In the genomic region with DNA sequence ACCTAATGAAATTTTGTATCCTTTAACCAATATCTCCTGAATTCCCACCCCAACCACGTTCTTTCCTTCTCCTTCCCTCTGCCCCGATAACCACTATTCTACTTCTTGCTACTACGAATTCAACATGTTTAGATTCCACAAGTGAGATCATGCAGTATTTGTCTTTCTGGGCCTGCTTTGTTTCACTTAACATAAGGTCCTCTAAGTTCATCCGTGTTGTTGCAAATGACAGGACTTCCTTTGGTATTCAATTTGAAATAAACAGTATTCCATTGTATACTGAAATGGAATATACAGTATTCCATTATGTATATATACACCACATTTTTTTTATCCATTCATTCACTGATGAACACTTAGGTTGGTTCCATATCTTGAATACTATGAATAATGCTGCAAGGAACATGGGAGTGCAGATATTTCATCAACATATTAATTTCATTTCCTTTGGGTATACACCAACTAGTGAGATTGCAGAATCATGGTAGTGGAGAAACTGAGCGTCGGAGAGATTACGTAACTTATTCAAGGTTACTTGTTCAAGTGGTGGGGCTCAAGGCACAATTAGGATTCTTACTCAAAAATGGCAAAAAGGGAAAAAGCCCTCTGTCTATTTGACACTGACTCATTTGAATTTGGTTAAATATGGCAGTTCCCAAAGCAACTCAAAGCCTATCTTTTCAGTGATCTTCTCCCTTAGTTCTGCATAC, we compare ENCODE assay signal across 1 cellular context.
TF ChIP-seq lines count a peak whose summit lies in the region.

No MANE protein-coding gene starts in this region.

TF ChIP-seq in GM23338, 12 proteins besides CTCF, POLR2A, EP300 and RAD21 (continued from another document):
- TF ChIP-seq, protein P1, sequence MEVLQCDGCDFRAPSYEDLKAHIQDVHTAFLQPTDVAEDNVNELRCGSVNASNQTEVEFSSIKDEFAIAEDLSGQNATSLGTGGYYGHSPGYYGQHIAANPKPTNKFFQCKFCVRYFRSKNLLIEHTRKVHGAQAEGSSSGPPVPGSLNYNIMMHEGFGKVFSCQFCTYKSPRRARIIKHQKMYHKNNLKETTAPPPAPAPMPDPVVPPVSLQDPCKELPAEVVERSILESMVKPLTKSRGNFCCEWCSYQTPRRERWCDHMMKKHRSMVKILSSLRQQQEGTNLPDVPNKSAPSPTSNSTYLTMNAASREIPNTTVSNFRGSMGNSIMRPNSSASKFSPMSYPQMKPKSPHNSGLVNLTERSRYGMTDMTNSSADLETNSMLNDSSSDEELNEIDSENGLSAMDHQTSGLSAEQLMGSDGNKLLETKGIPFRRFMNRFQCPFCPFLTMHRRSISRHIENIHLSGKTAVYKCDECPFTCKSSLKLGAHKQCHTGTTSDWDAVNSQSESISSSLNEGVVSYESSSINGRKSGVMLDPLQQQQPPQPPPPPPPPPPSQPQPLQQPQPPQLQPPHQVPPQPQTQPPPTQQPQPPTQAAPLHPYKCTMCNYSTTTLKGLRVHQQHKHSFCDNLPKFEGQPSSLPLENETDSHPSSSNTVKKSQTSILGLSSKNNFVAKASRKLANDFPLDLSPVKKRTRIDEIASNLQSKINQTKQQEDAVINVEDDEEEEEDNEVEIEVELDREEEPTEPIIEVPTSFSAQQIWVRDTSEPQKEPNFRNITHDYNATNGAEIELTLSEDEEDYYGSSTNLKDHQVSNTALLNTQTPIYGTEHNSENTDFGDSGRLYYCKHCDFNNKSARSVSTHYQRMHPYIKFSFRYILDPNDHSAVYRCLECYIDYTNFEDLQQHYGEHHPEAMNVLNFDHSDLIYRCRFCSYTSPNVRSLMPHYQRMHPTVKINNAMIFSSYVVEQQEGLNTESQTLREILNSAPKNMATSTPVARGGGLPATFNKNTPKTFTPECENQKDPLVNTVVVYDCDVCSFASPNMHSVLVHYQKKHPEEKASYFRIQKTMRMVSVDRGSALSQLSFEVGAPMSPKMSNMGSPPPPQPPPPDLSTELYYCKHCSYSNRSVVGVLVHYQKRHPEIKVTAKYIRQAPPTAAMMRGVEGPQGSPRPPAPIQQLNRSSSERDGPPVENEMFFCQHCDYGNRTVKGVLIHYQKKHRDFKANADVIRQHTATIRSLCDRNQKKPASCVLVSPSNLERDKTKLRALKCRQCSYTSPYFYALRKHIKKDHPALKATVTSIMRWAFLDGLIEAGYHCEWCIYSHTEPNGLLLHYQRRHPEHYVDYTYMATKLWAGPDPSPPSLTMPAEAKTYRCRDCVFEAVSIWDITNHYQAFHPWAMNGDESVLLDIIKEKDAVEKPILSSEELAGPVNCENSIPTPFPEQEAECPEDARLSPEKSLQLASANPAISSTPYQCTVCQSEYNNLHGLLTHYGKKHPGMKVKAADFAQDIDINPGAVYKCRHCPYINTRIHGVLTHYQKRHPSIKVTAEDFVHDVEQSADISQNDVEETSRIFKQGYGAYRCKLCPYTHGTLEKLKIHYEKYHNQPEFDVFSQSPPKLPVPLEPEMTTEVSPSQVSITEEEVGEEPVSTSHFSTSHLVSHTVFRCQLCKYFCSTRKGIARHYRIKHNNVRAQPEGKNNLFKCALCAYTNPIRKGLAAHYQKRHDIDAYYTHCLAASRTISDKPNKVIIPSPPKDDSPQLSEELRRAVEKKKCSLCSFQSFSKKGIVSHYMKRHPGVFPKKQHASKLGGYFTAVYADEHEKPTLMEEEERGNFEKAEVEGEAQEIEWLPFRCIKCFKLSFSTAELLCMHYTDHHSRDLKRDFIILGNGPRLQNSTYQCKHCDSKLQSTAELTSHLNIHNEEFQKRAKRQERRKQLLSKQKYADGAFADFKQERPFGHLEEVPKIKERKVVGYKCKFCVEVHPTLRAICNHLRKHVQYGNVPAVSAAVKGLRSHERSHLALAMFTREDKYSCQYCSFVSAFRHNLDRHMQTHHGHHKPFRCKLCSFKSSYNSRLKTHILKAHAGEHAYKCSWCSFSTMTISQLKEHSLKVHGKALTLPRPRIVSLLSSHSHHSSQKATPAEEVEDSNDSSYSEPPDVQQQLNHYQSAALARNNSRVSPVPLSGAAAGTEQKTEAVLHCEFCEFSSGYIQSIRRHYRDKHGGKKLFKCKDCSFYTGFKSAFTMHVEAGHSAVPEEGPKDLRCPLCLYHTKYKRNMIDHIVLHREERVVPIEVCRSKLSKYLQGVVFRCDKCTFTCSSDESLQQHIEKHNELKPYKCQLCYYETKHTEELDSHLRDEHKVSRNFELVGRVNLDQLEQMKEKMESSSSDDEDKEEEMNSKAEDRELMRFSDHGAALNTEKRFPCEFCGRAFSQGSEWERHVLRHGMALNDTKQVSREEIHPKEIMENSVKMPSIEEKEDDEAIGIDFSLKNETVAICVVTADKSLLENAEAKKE (CRISPR knock-in tag; IDR thresholded peaks at IDR 0.05) = no peak
- no peak for TF ChIP-seq EZH2 (IDR thresholded peaks at IDR 0.05; ENCODE audit: low read depth, unreplicated experiment)
- TF ChIP-seq, protein P2, sequence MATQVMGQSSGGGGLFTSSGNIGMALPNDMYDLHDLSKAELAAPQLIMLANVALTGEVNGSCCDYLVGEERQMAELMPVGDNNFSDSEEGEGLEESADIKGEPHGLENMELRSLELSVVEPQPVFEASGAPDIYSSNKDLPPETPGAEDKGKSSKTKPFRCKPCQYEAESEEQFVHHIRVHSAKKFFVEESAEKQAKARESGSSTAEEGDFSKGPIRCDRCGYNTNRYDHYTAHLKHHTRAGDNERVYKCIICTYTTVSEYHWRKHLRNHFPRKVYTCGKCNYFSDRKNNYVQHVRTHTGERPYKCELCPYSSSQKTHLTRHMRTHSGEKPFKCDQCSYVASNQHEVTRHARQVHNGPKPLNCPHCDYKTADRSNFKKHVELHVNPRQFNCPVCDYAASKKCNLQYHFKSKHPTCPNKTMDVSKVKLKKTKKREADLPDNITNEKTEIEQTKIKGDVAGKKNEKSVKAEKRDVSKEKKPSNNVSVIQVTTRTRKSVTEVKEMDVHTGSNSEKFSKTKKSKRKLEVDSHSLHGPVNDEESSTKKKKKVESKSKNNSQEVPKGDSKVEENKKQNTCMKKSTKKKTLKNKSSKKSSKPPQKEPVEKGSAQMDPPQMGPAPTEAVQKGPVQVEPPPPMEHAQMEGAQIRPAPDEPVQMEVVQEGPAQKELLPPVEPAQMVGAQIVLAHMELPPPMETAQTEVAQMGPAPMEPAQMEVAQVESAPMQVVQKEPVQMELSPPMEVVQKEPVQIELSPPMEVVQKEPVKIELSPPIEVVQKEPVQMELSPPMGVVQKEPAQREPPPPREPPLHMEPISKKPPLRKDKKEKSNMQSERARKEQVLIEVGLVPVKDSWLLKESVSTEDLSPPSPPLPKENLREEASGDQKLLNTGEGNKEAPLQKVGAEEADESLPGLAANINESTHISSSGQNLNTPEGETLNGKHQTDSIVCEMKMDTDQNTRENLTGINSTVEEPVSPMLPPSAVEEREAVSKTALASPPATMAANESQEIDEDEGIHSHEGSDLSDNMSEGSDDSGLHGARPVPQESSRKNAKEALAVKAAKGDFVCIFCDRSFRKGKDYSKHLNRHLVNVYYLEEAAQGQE (IDR thresholded peaks at IDR 0.05; ENCODE audit: unreplicated experiment) = no peak
- TF ChIP-seq ZNF331 (CRISPR knock-in tag; IDR thresholded peaks at IDR 0.05; ENCODE audit: low read depth) = no peak
- TF ChIP-seq ZNF114 (CRISPR knock-in tag; IDR thresholded peaks at IDR 0.05) = no peak
- no peak for TF ChIP-seq CREB1 (CRISPR knock-in tag; IDR thresholded peaks at IDR 0.05; ENCODE audit: low read depth)
